9 cellular contexts compared by ENCODE assay signal in genomic region chr7:43112088-43112940, GRCh38. TPM values are rescaled to one million over a fixed set of nuclear protein-coding genes. Genes with fewer than 3 reads are reported as not detected.
A peak's percentile ranks its signal among the peaks of the same experiment; 100 is the strongest.
DNase-seq lines count a peak whose midpoint lies in the region; ATAC-seq and TF ChIP-seq lines count a peak whose summit lies in the region.
"Had no signal": no experiment of that assay in that cellular context is flagged by ENCODE, and none has a peak within 500 bp of the region (broad histone marks: within the 10 kb centered on the region; RNA-seq: fewer than 3 reads in every experiment).

HECW1 (plus strand) TSS chr7:43112647; CDS start chr7:43243906, 131,259 bp downstream.

- intact Hi-C loops in Panc1 (cut with micrococcal nuclease; ENCODE audit: unreplicated experiment) = no loop called here
- intact Hi-C loops in psoas muscle (cut with DNase I) = no loop called here

- H3K9ac ChIP-seq in fibroblast of lung (ENCODE audit: insufficient read depth, low read length) = peak within 1 kb of the TSS; percentile 16

- H3K27ac ChIP-seq in Panc1 (ENCODE audit: low read length) (no peak within 1 kb of the TSS), fibroblast of lung (ENCODE audit: insufficient read depth, low read length) (no peak within 1 kb of the TSS), psoas muscle (no peak within 1 kb of the TSS)

- in situ Hi-C loops in Panc1 (cut with HindIII; ENCODE audit: low pct_unique_long_range_greater_than_20kb, low sequenced_read_pairs) = no loop called here

- peak within 1 kb of the TSS; percentile 69 for H3K4me2 ChIP-seq in fibroblast of lung (ENCODE audit: extremely low read depth, insufficient read depth, low read length)

- POLR2A ChIA-PET in Panc1 (lab: Charles Lee) = no interaction called here

- peaks cover 4% of the 10 kb centered on the region; the same call in 1 of the 2 replicates for H3K4me1 ChIP-seq in Panc1 (ENCODE audit: control insufficient read depth, insufficient read depth, low read length)
- H3K4me1 ChIP-seq in fibroblast of lung (ENCODE audit: control insufficient read depth, extremely low read depth, insufficient read depth, low read length) = peaks cover 3% of the 10 kb centered on the region
- H3K4me1 ChIP-seq in psoas muscle = peaks cover 7% of the 10 kb centered on the region

- H3K4me3 ChIP-seq in GM06990 (replicated peaks; ENCODE audit: low read depth, low read length) (peak within 1 kb of the TSS; percentile 53), Panc1 (ENCODE audit: low read depth in 2 of 2, low read length in 2 of 2) (no peak within 1 kb of the TSS), fibroblast of lung (replicated peaks in 1 of 4; ENCODE audit: control extremely low read depth in 1 of 4, insufficient read depth in 1 of 4, low read depth in 3 of 4, low read length in 4 of 4) (peak within 1 kb of the TSS; percentile 32 to 56 (median 46)), psoas muscle (peak within 1 kb of the TSS; percentile 56)

- H3K79me2 ChIP-seq in fibroblast of lung (ENCODE audit: control insufficient read depth, insufficient read depth, low read length) = no peaks in the 10 kb centered on the region

- H3K36me3 ChIP-seq in GM06990 (ENCODE audit: control insufficient read depth, insufficient read depth, low read length) (no peaks in the 10 kb centered on the region), Panc1 (ENCODE audit: control insufficient read depth, insufficient read depth, low read length) (no peaks in the 10 kb centered on the region), fibroblast of lung (ENCODE audit: control insufficient read depth, insufficient read depth, low read length) (no peaks in the 10 kb centered on the region), psoas muscle (ENCODE audit: insufficient read depth in 1 of 2, low read depth in 1 of 2) (no peaks in the 10 kb centered on the region)

- no peaks in the 10 kb centered on the region for H3K9me3 ChIP-seq in Panc1 (ENCODE audit: control insufficient read depth, insufficient read depth, low read depth, low read length)
- no peaks in the 10 kb centered on the region for H3K9me3 ChIP-seq in fibroblast of lung (ENCODE audit: control insufficient read depth, insufficient read depth, low read depth, low read length)
- H3K9me3 ChIP-seq in psoas muscle = no peaks in the 10 kb centered on the region

- BruUV-seq in Panc1 (replicated peaks; lab: Mats Ljungman, UMichigan) = no TSS peak

- DNase-seq in GM06990 (ENCODE audit: extremely low read depth, insufficient read length) = peak; percentile 46
- DNase-seq in Panc1 (ENCODE audit: low read depth, low spot score) = no peak
- no peak for DNase-seq in fibroblast of lung (ENCODE audit: low read depth in 2 of 2)
- no peak for DNase-seq in psoas muscle
- DNase-seq in NCI-H128 (lab: John Stamatoyannopoulos, UW; ENCODE audit: unreplicated experiment) = no peak
- no peak for DNase-seq in NCI-H1048 (lab: John Stamatoyannopoulos, UW)
- DNase-seq: NCI-H2029 had no signal

- ATAC-seq in Panc1 (peak; percentile 39), psoas muscle (peak in 2 of 4 donors; percentile 8 to 33), HG03342 (IDR thresholded peaks at IDR 0.05; ENCODE audit: unreplicated experiment) (no peak), HG02981 (IDR thresholded peaks at IDR 0.05; ENCODE audit: unreplicated experiment) (no peak)

- peak within 1 kb of the TSS; percentile 15 for H2AFZ ChIP-seq in fibroblast of lung (ENCODE audit: low read length)

- TF ChIP-seq CTCF in GM06990 (IDR thresholded peaks at IDR 0.05; ENCODE audit: insufficient read depth, low read length, poor library complexity, severe bottlenecking) = no peak
- TF ChIP-seq CTCF in Panc1 (IDR thresholded peaks at IDR 0.05) = no peak
- TF ChIP-seq CTCF in fibroblast of lung (conservative IDR thresholded peaks at IDR 0.05 in 1 of 2, IDR thresholded peaks at IDR 0.05 in 1 of 2; ENCODE audit: low read depth in 1 of 2, low read length in 2 of 2) = no peak
- TF ChIP-seq CTCF in psoas muscle (IDR thresholded peaks at IDR 0.05) = no peak

- H3K27me3 ChIP-seq in GM06990 (replicated peaks; ENCODE audit: control insufficient read depth, insufficient read depth, low read length) (no peaks in the 10 kb centered on the region; the same call in 1 of the 2 replicates), Panc1 (ENCODE audit: control insufficient read depth, insufficient read depth, low read length) (peaks cover 54% of the 10 kb centered on the region), fibroblast of lung (ENCODE audit: control insufficient read depth, insufficient read depth, low read length) (peaks cover 44% of the 10 kb centered on the region), psoas muscle (ENCODE audit: insufficient read depth in 3 of 3, low read length in 2 of 3) (peaks cover 7 to 79% (median 27%) of the 10 kb centered on the region in 3 donors)

- WGBS in psoas muscle, 3 donors = 4 to 5% (median 4%) methylated on average over 49 to 59 of the region's 59 CpGs

- H4K20me1 ChIP-seq in fibroblast of lung (ENCODE audit: control insufficient read depth, extremely low read depth, insufficient read depth, low read length) = no peaks in the 10 kb centered on the region

- CTCF ChIA-PET in Panc1 (lab: Charles Lee) = no interaction called here

RNA-seq across cellular contexts. Expression of gene HECW1, which starts in this region (rescaled TPM):
- 0.77 TPM for total RNA-seq in Panc1 (2021; ENCODE audit: unreplicated experiment)
- polyA plus RNA-seq in Panc1 (2012; ENCODE audit: insufficient read length) = 0.44 TPM
- 0.77 and 6.1 TPM in 2 replicates for total RNA-seq in fibroblast of lung
- 1.1 and 3.0 TPM in 2 replicates for polyA plus RNA-seq in fibroblast of lung
- 1.4 and 2.4 TPM in 2 replicates for polyA plus RNA-seq in fibroblast of lung (2012)
- 0.43 and 10.9 TPM in 2 replicates for polyA minus RNA-seq in fibroblast of lung (ENCODE audit: low replicate concordance)
- 1 to 10 TPM in 3 of 4 donors, under 1 TPM in 1; 0.93 to 2.8 (median 1.5) TPM for total RNA-seq in psoas muscle
- polyA plus RNA-seq in psoas muscle = 1 to 10 TPM in 1 of 3 donors, under 1 TPM in 2; 0.07 to 1.7 (median 0.56) TPM

Comparison
In these comparisons a context has a peak if more than half of its experiments do, and no peak if none do; other contexts are left out.
1. Peak in ATAC-seq in Panc1; RNA of the gene not detected or under 1 TPM.
2. H3K4me3 ChIP-seq: peak in GM06990 (single experiment), fibroblast of lung (4 of 4) and psoas muscle (single experiment); none in Panc1 (0 of 2).